1 cellular context compared by ENCODE assay signal in genomic region chr15:92881838-92882696, GRCh38.
TF ChIP-seq lines count a peak whose summit lies in the region.

No MANE protein-coding gene starts in this region.

TF ChIP-seq in H1, 55 proteins besides CTCF, POLR2A, EP300 and RAD21:
- TF ChIP-seq SP2 (IDR thresholded peaks at IDR 0.05; ENCODE audit: low read length) (peak; percentile 92), TAF7 (optimal IDR thresholded peaks at IDR 0.05; ENCODE audit: borderline replicate concordance, low read depth, low read length) (peak; percentile 93), CREB1 (IDR thresholded peaks at IDR 0.05) (peak; percentile 68), RFX5 (IDR thresholded peaks at IDR 0.05; ENCODE audit: borderline replicate concordance, low read depth, low read length) (peak; percentile 54; the same call in 1 of the 2 replicates), SIRT6 (IDR thresholded peaks at IDR 0.05; ENCODE audit: low read length) (no peak), PHF8 (conservative IDR thresholded peaks at IDR 0.05; ENCODE audit: low read depth, low read length) (peak; percentile 12; the same call in 1 of the 2 replicates), MAFK (IDR thresholded peaks at IDR 0.05; ENCODE audit: low read depth, low read length) (no peak), POLR2AphosphoS5 (IDR thresholded peaks at IDR 0.05; ENCODE audit: low read depth, low read length) (peak; percentile 94), SRF (IDR thresholded peaks at IDR 0.05; ENCODE audit: low read depth, low read length) (no peak), SP4 (IDR thresholded peaks at IDR 0.05; ENCODE audit: low read length) (peak; percentile 39; the same call in 1 of the 2 replicates), GABPA (IDR thresholded peaks at IDR 0.05; ENCODE audit: borderline replicate concordance, insufficient read depth, low read length) (no peak), JUN (IDR thresholded peaks at IDR 0.05; ENCODE audit: low read depth, low read length) (no peak), JUND (IDR thresholded peaks at IDR 0.05; ENCODE audit: low read length) (no peak), ASH2L (IDR thresholded peaks at IDR 0.05; ENCODE audit: low read length) (peak; percentile 22), MAX (IDR thresholded peaks at IDR 0.05) (no peak), TBP (IDR thresholded peaks at IDR 0.05; ENCODE audit: low read depth, low read length) (peak; percentile 94), CHD2 (IDR thresholded peaks at IDR 0.05; ENCODE audit: low read length) (peak; percentile 95), ATF3 (IDR thresholded peaks at IDR 0.05; ENCODE audit: insufficient read depth, low read depth, low read length) (no peak), ZNF274 (IDR thresholded peaks at IDR 0.05; ENCODE audit: borderline replicate concordance, extremely low read depth, low read length) (no peak), TAF1 (IDR thresholded peaks at IDR 0.05; ENCODE audit: low read depth, low read length) (peak; percentile 88), NRF1 (IDR thresholded peaks at IDR 0.05; ENCODE audit: low read depth, low read length) (peak; percentile 63), SP1 (IDR thresholded peaks at IDR 0.05; ENCODE audit: low read depth, low read length) (peak; percentile 99)
